ENCODE assay signal across 8 cellular contexts in genomic region chr17:50707296-50708049, GRCh38. TPM values are rescaled to one million over a fixed set of nuclear protein-coding genes. Genes with fewer than 3 reads are reported as not detected.
A peak's percentile ranks its signal among the peaks of the same experiment; 100 is the strongest.
DNase-seq lines count a peak whose midpoint lies in the region; ATAC-seq and TF ChIP-seq lines count a peak whose summit lies in the region.

ANKRD40 (minus strand) TSS chr17:50707914; CDS start chr17:50707654, 260 bp downstream.

- H3K27me3 ChIP-seq in parathyroid adenoma (ENCODE audit: control insufficient read depth, insufficient read depth, low read length) = no peaks in the 10 kb centered on the region
- no peaks in the 10 kb centered on the region for H3K27me3 ChIP-seq in tibial nerve

- peak; percentile 48 to 70 for TF ChIP-seq POLR2A in tibial nerve (IDR thresholded peaks at IDR 0.05)

- peak within 1 kb of the TSS; percentile 97 for H3K4me2 ChIP-seq in parathyroid adenoma (ENCODE audit: low read length)

- H3K4me3 ChIP-seq in GM12875 (ENCODE audit: low read depth, low read length) (peak within 1 kb of the TSS; percentile 79), parathyroid adenoma (ENCODE audit: low read depth, low read length) (peak within 1 kb of the TSS; percentile 75), tibial nerve (peak within 1 kb of the TSS; percentile 66 to 84 (median 77))

- H3K79me2 ChIP-seq in parathyroid adenoma = peaks cover 25% of the 10 kb centered on the region

- ATAC-seq in HG02763 (IDR thresholded peaks at IDR 0.05; ENCODE audit: unreplicated experiment) (peak; percentile 86), Right ventricle myocardium superior (ENCODE audit: poor library complexity) (peak; percentile 86)

- H3K27ac ChIP-seq in parathyroid adenoma = peak within 1 kb of the TSS; percentile 97
- peak within 1 kb of the TSS; percentile 95 to 100 (median 99) for H3K27ac ChIP-seq in tibial nerve

- WGBS in tibial nerve, 2 donors = 0 to 1% methylated on average over 15 to 54 of the region's 74 CpGs

- peaks cover 28% of the 10 kb centered on the region for H3K4me1 ChIP-seq in parathyroid adenoma
- H3K4me1 ChIP-seq in tibial nerve = peaks cover 0 to 61% (median 20%) of the 10 kb centered on the region in 4 donors

- H3K9ac ChIP-seq in parathyroid adenoma = peak within 1 kb of the TSS; percentile 69

- peak within 1 kb of the TSS; percentile 88 for H2AFZ ChIP-seq in parathyroid adenoma

- intact Hi-C loops in Right ventricle myocardium superior (cut with DNase I) = no loop called here

- DNase-seq in NCI-H1417 (lab: John Stamatoyannopoulos, UW) (peak; percentile 88 to 93 (median 89)), SW 1271 (lab: John Stamatoyannopoulos, UW) (peak; percentile 32 to 88), Right ventricle myocardium superior (peak; percentile 92), tibial nerve (ENCODE audit: low spot score in 2 of 2) (peak; percentile 84 to 86)
- DNase-seq in activated naive CD8-positive, alpha-beta T cell treated with anti-CD3 and anti-CD28 coated beads, Interleukin-2, amount 50 U/mL, for 16 hours (ENCODE audit: low read depth, low spot score) = peak; percentile 82

- TF ChIP-seq CTCF in GM12875 (IDR thresholded peaks at IDR 0.05; ENCODE audit: borderline replicate concordance, insufficient read depth, low read depth, low read length) (no peak), parathyroid adenoma (IDR thresholded peaks at IDR 0.05) (no peak), tibial nerve (IDR thresholded peaks at IDR 0.05) (peak in 2 of 5 experiments; percentile 34 to 54)

- H3K36me3 ChIP-seq in parathyroid adenoma (ENCODE audit: control insufficient read depth, insufficient read depth, low read length) = no peaks in the 10 kb centered on the region
- H3K36me3 ChIP-seq in tibial nerve = peaks cover 0 to 18% (median 0%) of the 10 kb centered on the region in 3 donors

- H3K9me3 ChIP-seq in parathyroid adenoma (ENCODE audit: control insufficient read depth, low read length) (no peaks in the 10 kb centered on the region), tibial nerve (no peaks in the 10 kb centered on the region)

- peak; percentile 7 to 91 for TF ChIP-seq EP300 in tibial nerve (IDR thresholded peaks at IDR 0.05)

RNA-seq across cellular contexts. Expression of gene ANKRD40, which starts in this region (rescaled TPM):
- 58.4 TPM for total RNA-seq in Right ventricle myocardium superior
- total RNA-seq in tibial nerve = 10 to 100 TPM; 48.0 to 80.6 (median 55.0) TPM

Comparison
In these comparisons a context has a peak if more than half of its experiments do, and no peak if none do; other contexts are left out.
1. Peak in every context shown above with its lines: DNase-seq, ATAC-seq, H3K4me3 ChIP-seq and H3K27ac ChIP-seq.